In genomic region chr6:8219352-8219943, GRCh38 we compare ENCODE assay signal across 8 cellular contexts.
DNase-seq lines count a peak whose midpoint lies in the region; ATAC-seq and TF ChIP-seq lines count a peak whose summit lies in the region.

No MANE protein-coding gene starts in this region.

- POLR2A ChIA-PET in SK-N-SH (lab: Yijun Ruan, JAX): no interaction called here

- no peaks in the 10 kb centered on the region for H4K20me1 ChIP-seq in SK-N-SH (ENCODE audit: insufficient read depth)

- peak overlapping the region in 1 of 2 experiments; percentile 31; a peak in 1 of 4 replicates for H3K4me3 ChIP-seq in SK-N-SH (ENCODE audit: low read depth in 2 of 2, low read length in 1 of 2)
- no peak overlapping the region for H3K4me3 ChIP-seq in lung
- H3K4me3 ChIP-seq in thoracic aorta: peak overlapping the region; percentile 48

- no peak overlapping the region for H3K27ac ChIP-seq in SK-N-SH (ENCODE audit: low read depth in 2 of 2, low read length in 1 of 2)
- H3K27ac ChIP-seq in lung (ENCODE audit: low read depth in 1 of 2, low read length in 1 of 2): no peak overlapping the region
- H3K27ac ChIP-seq in thoracic aorta: no peak overlapping the region

- H3K9ac ChIP-seq in SK-N-SH: no peak overlapping the region

- no peaks in the 10 kb centered on the region for H3K79me2 ChIP-seq in SK-N-SH (ENCODE audit: insufficient read depth)

- WGBS in SK-N-SH (ENCODE audit: low lambda C conversion rate): 4% methylated on average over 3 of the region's 3 CpGs
- WGBS in lung, 2 donors: 3% methylated on average over 3 of the region's 3 CpGs

- H3K27me3 ChIP-seq in SK-N-SH (ENCODE audit: insufficient read depth) (no peaks in the 10 kb centered on the region), lung (ENCODE audit: control insufficient read depth, insufficient read depth) (no peaks in the 10 kb centered on the region), thoracic aorta (replicated peaks; ENCODE audit: insufficient read depth) (no peaks in the 10 kb centered on the region)

- TF ChIP-seq EP300 in SK-N-SH (IDR thresholded peaks at IDR 0.05; ENCODE audit: borderline replicate concordance in 1 of 2, low read depth in 1 of 2, low read length in 1 of 2): no peak

- TF ChIP-seq CTCF in SK-N-SH (IDR thresholded peaks at IDR 0.05): peak; percentile 84
- peak; percentile 28 for TF ChIP-seq CTCF in lung (IDR thresholded peaks at IDR 0.05; ENCODE audit: control extremely low read depth, extremely low read depth)
- TF ChIP-seq CTCF in thoracic aorta (IDR thresholded peaks at IDR 0.05): peak; percentile 85

- H3K9me2 ChIP-seq in SK-N-SH: no peaks in the 10 kb centered on the region

- H2AFZ ChIP-seq in SK-N-SH (ENCODE audit: low read depth): 0 out of 2 replicates have a peak overlapping the region, but pooled peaks have one; percentile 64

- ATAC-seq in GM21390 (IDR thresholded peaks at IDR 0.05; ENCODE audit: unreplicated experiment) (peak; percentile 88), lung (ENCODE audit: insufficient read depth, low FRiP score) (peak; percentile 27), thoracic aorta (ENCODE audit: insufficient number of reproducible peaks, low FRiP score, low read depth) (no peak)

- no peaks in the 10 kb centered on the region for H3K9me3 ChIP-seq in SK-N-SH
- H3K9me3 ChIP-seq in lung (ENCODE audit: control insufficient read depth in 2 of 2, insufficient read depth in 1 of 2, low read length in 1 of 2): peaks cover 0 to 4% of the 10 kb centered on the region in 2 donors
- no peaks in the 10 kb centered on the region for H3K9me3 ChIP-seq in thoracic aorta

- H3K4me2 ChIP-seq in SK-N-SH: no peak overlapping the region

- CTCF ChIA-PET in SK-N-SH (lab: Yijun Ruan, JAX): interaction anchor here (0.7 to 3.3 kb wide), 47 partner anchors 10 to 764 kb away, joined by 3 to 83 read pairs (median 5); partner anchors contain the start of gene EEF1E1

- DNase-seq in NCI-H345 (lab: John Stamatoyannopoulos, UW) (peak; percentile 21), NCI-H345 treated with DMSO at 0.1 percent for 48 hours (lab: John Stamatoyannopoulos, UW; ENCODE audit: unreplicated experiment) (no peak), HuH-7 (ENCODE audit: low spot score) (peak; percentile 13), SK-N-SH (peak; percentile 60), cerebellum (ENCODE audit: low spot score) (peak; percentile 33), lung (ENCODE audit: low spot score) (no peak), thoracic aorta (ENCODE audit: low spot score) (no peak)

- no peaks in the 10 kb centered on the region for H3K4me1 ChIP-seq in SK-N-SH (ENCODE audit: control insufficient read depth in 1 of 2, insufficient read depth in 2 of 2, low read depth in 1 of 2, low read length in 1 of 2)
- no peaks in the 10 kb centered on the region for H3K4me1 ChIP-seq in lung (ENCODE audit: control insufficient read depth in 2 of 2, insufficient read depth in 2 of 2, low read length in 2 of 2)
- H3K4me1 ChIP-seq in thoracic aorta (ENCODE audit: control insufficient read depth in 1 of 2, low read depth in 2 of 2): peaks cover 4 to 7% of the 10 kb centered on the region in 2 donors

- H3F3A ChIP-seq in SK-N-SH (replicated peaks; ENCODE audit: insufficient read depth): no peaks in the 10 kb centered on the region

- no peaks in the 10 kb centered on the region for H3K36me3 ChIP-seq in SK-N-SH (replicated peaks in 1 of 2; ENCODE audit: control insufficient read depth in 1 of 2, insufficient read depth in 2 of 2, low read length in 1 of 2)
- H3K36me3 ChIP-seq in lung (ENCODE audit: control insufficient read depth in 2 of 2, insufficient read depth in 2 of 2, low read length in 2 of 2): no peaks in the 10 kb centered on the region
- no peaks in the 10 kb centered on the region for H3K36me3 ChIP-seq in thoracic aorta

- TF ChIP-seq RAD21 in SK-N-SH (IDR thresholded peaks at IDR 0.05; ENCODE audit: low read length): peak; percentile 81

TF ChIP-seq in SK-N-SH, 30 proteins besides CTCF, POLR2A, EP300 and RAD21:
- peak; percentile 83 for TF ChIP-seq SMC3 (IDR thresholded peaks at IDR 0.05; ENCODE audit: low read depth, low read length)
- TF ChIP-seq, protein P1, sequence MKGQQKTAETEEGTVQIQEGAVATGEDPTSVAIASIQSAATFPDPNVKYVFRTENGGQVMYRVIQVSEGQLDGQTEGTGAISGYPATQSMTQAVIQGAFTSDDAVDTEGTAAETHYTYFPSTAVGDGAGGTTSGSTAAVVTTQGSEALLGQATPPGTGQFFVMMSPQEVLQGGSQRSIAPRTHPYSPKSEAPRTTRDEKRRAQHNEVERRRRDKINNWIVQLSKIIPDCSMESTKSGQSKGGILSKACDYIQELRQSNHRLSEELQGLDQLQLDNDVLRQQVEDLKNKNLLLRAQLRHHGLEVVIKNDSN (IDR thresholded peaks at IDR 0.05; ENCODE audit: borderline replicate concordance, low read depth): no peak
- TF ChIP-seq RFX5 (IDR thresholded peaks at IDR 0.05; ENCODE audit: low read length): 0 out of 2 replicates have a peak, but pooled peaks have one; percentile 18

Comparison
In these comparisons a context has a peak if more than half of its experiments do, and no peak if none do; other contexts are left out.
1. DNase-seq: peak in NCI-H345 (single experiment), HuH-7 (single experiment), SK-N-SH (single experiment) and cerebellum (single experiment); none in NCI-H345 treated with DMSO at 0.1 percent for 48 hours (single experiment), lung (single experiment) and thoracic aorta (single experiment).
2. CTCF ChIP-seq: peak in every context shown above with its lines; median percentile 85 in thoracic aorta; 84 in SK-N-SH; 28 in lung.